8 cellular contexts compared by ENCODE assay signal in the genomic region with DNA sequence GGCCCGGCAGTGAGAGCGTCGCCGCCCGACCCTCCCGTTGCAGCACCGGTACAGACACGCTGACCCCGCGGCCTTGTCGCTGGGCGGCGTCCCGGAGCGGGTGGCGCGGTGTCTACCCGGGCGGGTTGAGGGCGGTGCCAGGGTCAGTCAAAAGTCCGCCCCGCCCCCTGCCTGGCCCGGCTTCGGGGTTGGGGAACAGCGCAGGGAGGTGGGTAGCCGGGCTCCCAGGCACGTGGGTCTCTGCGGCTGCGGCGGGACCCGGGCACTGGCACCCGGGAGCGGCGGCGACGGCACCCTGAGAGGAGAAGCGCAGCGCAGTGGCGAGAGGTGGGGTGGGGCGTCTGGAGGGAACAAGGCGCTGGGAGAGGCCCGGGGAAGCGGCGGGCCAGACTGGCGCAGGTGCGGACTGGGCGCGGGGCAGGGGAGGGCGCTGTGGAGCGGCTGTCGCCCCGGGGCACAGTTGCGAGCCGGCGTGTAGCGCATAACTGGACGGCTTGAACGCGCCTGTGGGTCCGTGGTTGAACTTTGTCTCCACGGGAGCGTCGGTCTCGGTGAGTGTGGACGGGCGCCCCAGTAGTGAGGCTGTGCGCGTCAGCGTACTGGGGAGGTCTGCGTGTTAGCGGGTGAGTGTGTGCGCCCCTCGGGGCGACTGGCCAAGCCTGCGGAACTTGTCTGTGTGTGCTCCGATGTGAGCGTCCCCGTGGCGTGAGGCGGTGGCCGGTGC. TPM values are rescaled to one million over a fixed set of nuclear protein-coding genes. Genes with fewer than 3 reads are reported as not detected.
A peak's percentile ranks its signal among the peaks of the same experiment; 100 is the strongest.
DNase-seq lines count a peak whose midpoint lies in the region; ATAC-seq and TF ChIP-seq lines count a peak whose summit lies in the region.

Gene P2RY2, plus strand, starts transcription at position 176 of the 724 bp plus-strand sequence. CDS start 15,879 bp downstream, outside the sequence.

- TF ChIP-seq CTCF in WI38 (IDR thresholded peaks at IDR 0.05; ENCODE audit: low read depth, low read length) = peak; percentile 21; the same call in 1 of the 2 replicates
- TF ChIP-seq CTCF in mucosa of descending colon (IDR thresholded peaks at IDR 0.05) = peak; percentile 42

- H3K4me1 ChIP-seq in mucosa of descending colon (ENCODE audit: low read depth) = peaks cover 14% of the 10 kb centered on the region
- H3K4me1 ChIP-seq in subcutaneous abdominal adipose tissue (ENCODE audit: control insufficient read depth in 5 of 5, insufficient read depth in 5 of 5, low read length in 5 of 5) = peaks cover 0 to 25% (median 15%) of the 10 kb centered on the region in 5 donors

- peak within 1 kb of the TSS in 4 of 5 donors; percentile 8 to 73 (median 46) for H3K9ac ChIP-seq in subcutaneous abdominal adipose tissue (ENCODE audit: low read length in 5 of 5)

- H3K27me3 ChIP-seq in subcutaneous abdominal adipose tissue (ENCODE audit: control insufficient read depth in 5 of 5, insufficient read depth in 4 of 5, low read length in 5 of 5) = peaks cover 0 to 10% (median 0%) of the 10 kb centered on the region in 5 donors

- DNase-seq in DMS53 (lab: John Stamatoyannopoulos, UW) = peak; percentile 94
- peak; percentile 81 for DNase-seq in HuH-7.5 (ENCODE audit: low spot score)
- DNase-seq in epidermal melanocyte (ENCODE audit: insufficient read length, low spot score) = peak; percentile 32
- DNase-seq in mucosa of descending colon = peak; percentile 88 to 93 (median 91)

- H3K4me3 ChIP-seq in WI38 (ENCODE audit: low read depth, low read length) (peak within 1 kb of the TSS; percentile 48), mucosa of descending colon (peak within 1 kb of the TSS; percentile 17), subcutaneous abdominal adipose tissue (ENCODE audit: low read depth in 1 of 5, low read length in 5 of 5) (peak within 1 kb of the TSS in 4 of 5 donors; percentile 50 to 70 (median 64))

- no peaks in the 10 kb centered on the region for H3K9me3 ChIP-seq in mucosa of descending colon
- H3K9me3 ChIP-seq in subcutaneous abdominal adipose tissue (ENCODE audit: control insufficient read depth in 5 of 5, low read length in 5 of 5) = no peaks in the 10 kb centered on the region

- ATAC-seq in mucosa of descending colon = peak; percentile 95
- ATAC-seq in HG02623 (IDR thresholded peaks at IDR 0.05; ENCODE audit: unreplicated experiment) = no peak
- ATAC-seq in HG02981 (IDR thresholded peaks at IDR 0.05; ENCODE audit: unreplicated experiment) = no peak

- H3K36me3 ChIP-seq in mucosa of descending colon (ENCODE audit: low read depth) (no peaks in the 10 kb centered on the region), subcutaneous abdominal adipose tissue (ENCODE audit: control insufficient read depth in 5 of 5, insufficient read depth in 5 of 5, low read length in 5 of 5) (no peaks in the 10 kb centered on the region)

- H3K27ac ChIP-seq in subcutaneous abdominal adipose tissue (ENCODE audit: low read depth, low read length) = no peak within 1 kb of the TSS

- intact Hi-C loops in mucosa of descending colon (cut with DNase I, micrococcal nuclease) = no loop called here

RNA-seq across cellular contexts. Expression of gene P2RY2, which starts in this region (rescaled TPM):
- total RNA-seq in mucosa of descending colon = 10 to 100 TPM in 2 of 3 donors, 1 to 10 TPM in 1; 7.6 to 20.6 (median 14.5) TPM

Comparison
In these comparisons a context has a peak if more than half of its experiments do, and no peak if none do; other contexts are left out.
1. DNase-seq: peak in every context shown above with its lines; median percentile 94 in DMS53; 91 in mucosa of descending colon; 81 in HuH-7.5; 32 in epidermal melanocyte.